9 cellular contexts compared by ENCODE assay signal in genomic region chr3:172490198-172490669, GRCh38. TPM values are rescaled to one million over a fixed set of nuclear protein-coding genes. Genes with fewer than 3 reads are reported as not detected.
DNase-seq lines count a peak whose midpoint lies in the region; ATAC-seq lines count a peak whose summit lies in the region.
"Not testable (repeated sequence)": the region's sequence is repeated elsewhere in the genome, so short reads cannot be mapped to it uniquely, and the experiment has no call there.
"Had no signal": no experiment of that assay in that cellular context is flagged by ENCODE, and none has a peak within 500 bp of the region (broad histone marks: within the 10 kb centered on the region; RNA-seq: fewer than 3 reads in every experiment).

No MANE protein-coding gene starts in this region.

- in situ Hi-C loops in ACHN (cut with HindIII; ENCODE audit: low pct_ligation_motif_present, low pct_unique_long_range_greater_than_20kb, low sequenced_read_pairs), result not testable (repeated sequence)

- peaks cover 15% of the 10 kb centered on the region for H3K4me1 Mint-ChIP-seq in activated CD4-positive, alpha-beta T cell treated with anti-CD3 and anti-CD28 coated beads, Interleukin-2, amount 10 ng/mL, durations not matched to agents 24 days and 14 days
- H3K4me1 Mint-ChIP-seq in central memory CD8-positive, alpha-beta T cell, result not testable (repeated sequence)

- DNase-seq in ACHN (peak; percentile 69), NCI-H774 (lab: John Stamatoyannopoulos, UW) (peak; percentile 37), iris pigment epithelial cell (ENCODE audit: low read depth) (peak; percentile 74)
- DNase-seq in activated CD4-positive, alpha-beta T cell treated with anti-CD3 and anti-CD28 coated beads, Interleukin-2, amount 10 ng/mL, durations not matched to agents 24 days and 14 days, result peak; percentile 92
- peak; percentile 53 to 63 for DNase-seq in central memory CD8-positive, alpha-beta T cell (ENCODE audit: low spot score in 2 of 2)
- peak; percentile 52 to 62 for DNase-seq in stimulated activated CD4-positive, alpha-beta T cell treated with anti-CD3 and anti-CD28 coated beads, Interleukin-15, amount 100 ng/mL, for 1 hour (ENCODE audit: low read depth in 1 of 2, low spot score in 1 of 2)

- H3K36me3 Mint-ChIP-seq in activated CD4-positive, alpha-beta T cell treated with anti-CD3 and anti-CD28 coated beads, Interleukin-2, amount 10 ng/mL, durations not matched to agents 24 days and 14 days (ENCODE audit: low read depth); central memory CD8-positive, alpha-beta T cell (ENCODE audit: insufficient read depth): not testable (repeated sequence)

- intact Hi-C loops in activated CD4-positive, alpha-beta T cell treated with anti-CD3 and anti-CD28 coated beads, Interleukin-2, amount 10 ng/mL, durations not matched to agents 24 days and 14 days (cut with micrococcal nuclease), result loop anchor here (1.0 to 2.0 kb wide), 3 partner anchors 23 to 177 kb away; no protein-coding TSS in a partner anchor

- H3K9me3 Mint-ChIP-seq in activated CD4-positive, alpha-beta T cell treated with anti-CD3 and anti-CD28 coated beads, Interleukin-2, amount 10 ng/mL, durations not matched to agents 24 days and 14 days; central memory CD8-positive, alpha-beta T cell: not testable (repeated sequence)

- not testable (repeated sequence) for H3K27me3 Mint-ChIP-seq in activated CD4-positive, alpha-beta T cell treated with anti-CD3 and anti-CD28 coated beads, Interleukin-2, amount 10 ng/mL, durations not matched to agents 24 days and 14 days; central memory CD8-positive, alpha-beta T cell

- ATAC-seq in GM18868 (IDR thresholded peaks at IDR 0.05; ENCODE audit: unreplicated experiment) (peak; percentile 74), HG03520 (IDR thresholded peaks at IDR 0.05; ENCODE audit: unreplicated experiment) (peak; percentile 60)
- ATAC-seq in central memory CD8-positive, alpha-beta T cell (replicated peaks; ENCODE audit: extremely low read depth, poor library complexity, severe bottlenecking), result peak; percentile 58

- peak overlapping the region; percentile 68 for H3K4me3 Mint-ChIP-seq in activated CD4-positive, alpha-beta T cell treated with anti-CD3 and anti-CD28 coated beads, Interleukin-2, amount 10 ng/mL, durations not matched to agents 24 days and 14 days
- not testable (repeated sequence) for H3K4me3 Mint-ChIP-seq in central memory CD8-positive, alpha-beta T cell

- H3K27ac Mint-ChIP-seq in activated CD4-positive, alpha-beta T cell treated with anti-CD3 and anti-CD28 coated beads, Interleukin-2, amount 10 ng/mL, durations not matched to agents 24 days and 14 days, result peak overlapping the region; percentile 79
- H3K27ac Mint-ChIP-seq in central memory CD8-positive, alpha-beta T cell (ENCODE audit: low read depth), result not testable (repeated sequence)

RNA-seq across cellular contexts. Expression of gene TNFSF10, which starts 33.0 kb away (rescaled TPM):
- 71.5 and 77.5 TPM in 2 replicates for total RNA-seq in activated CD4-positive, alpha-beta T cell treated with anti-CD3 and anti-CD28 coated beads, Interleukin-2, amount 10 ng/mL, durations not matched to agents 24 days and 14 days

RNA-seq across cellular contexts. Expression of gene GHSR, which starts 42.0 kb away (rescaled TPM):
- total RNA-seq in activated CD4-positive, alpha-beta T cell treated with anti-CD3 and anti-CD28 coated beads, Interleukin-2, amount 10 ng/mL, durations not matched to agents 24 days and 14 days, result not detected in 2 replicates
- total RNA-seq: T-helper 1 cell treated with Interleukin-12 subunit alpha and Interleukin-12 subunit beta and Interleukin-4 antibody, amounts not matched to agents 30 ng/mL and 1 ng/mL, for 36 hours had no signal

Comparison
In these comparisons a context has a peak if more than half of its experiments do, and no peak if none do; other contexts are left out.
1. Peak in every context shown above with its lines: DNase-seq and ATAC-seq.
2. DNase-seq: peak in every context shown above with its lines; median percentile 92 in activated CD4-positive, alpha-beta T cell treated with anti-CD3 and anti-CD28 coated beads, Interleukin-2, amount 10 ng/mL, durations not matched to agents 24 days and 14 days; 74 in iris pigment epithelial cell; 69 in ACHN; 58 in central memory CD8-positive, alpha-beta T cell; 57 in stimulated activated CD4-positive, alpha-beta T cell treated with anti-CD3 and anti-CD28 coated beads, Interleukin-15, amount 100 ng/mL, for 1 hour; 37 in NCI-H774.